14 cellular contexts compared by ENCODE assay signal in the genomic region with DNA sequence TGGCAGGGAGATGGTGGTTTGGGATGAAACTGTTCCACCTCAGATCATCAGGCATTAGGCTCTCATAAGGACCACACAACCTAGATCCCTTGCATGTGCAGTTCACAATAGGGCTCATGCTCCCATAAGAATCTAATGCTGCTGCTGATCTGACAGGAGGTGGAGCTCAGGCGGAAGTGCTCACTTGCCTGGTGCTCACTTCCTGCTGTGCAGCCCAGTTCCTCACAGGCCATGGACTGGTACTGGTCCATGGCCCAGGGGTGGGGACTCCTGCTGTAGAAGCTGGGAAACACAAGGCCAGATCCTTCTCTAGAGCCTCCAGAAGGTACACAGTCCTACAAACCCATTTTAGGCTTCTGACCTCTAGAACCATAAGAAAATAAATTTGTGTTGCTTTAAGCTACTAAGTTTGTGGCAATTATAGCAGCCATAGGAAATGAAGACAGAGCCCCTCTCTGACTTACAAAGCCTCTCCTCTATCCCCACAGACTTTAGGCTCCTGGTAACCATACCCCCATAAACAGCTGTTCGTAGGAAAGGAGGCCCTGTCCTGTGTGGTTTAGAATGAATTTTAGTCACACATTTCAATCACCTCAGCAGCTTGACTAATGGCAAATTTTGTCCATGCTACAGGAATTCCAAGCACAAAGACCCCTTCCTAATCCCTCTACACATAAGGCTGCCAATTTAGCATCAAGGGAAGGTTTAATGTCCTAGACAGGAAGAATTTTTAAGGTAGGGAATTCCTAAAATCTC.
DNase-seq lines count a peak whose midpoint lies in the region; ATAC-seq, FAIRE-seq and TF ChIP-seq lines count a peak whose summit lies in the region.
"Had no signal": no experiment of that assay in that cellular context is flagged by ENCODE, and none has a peak within 500 bp of the region (broad histone marks: within the 10 kb centered on the region; RNA-seq: fewer than 3 reads in every experiment).

No MANE protein-coding gene starts in this region.

- ATAC-seq in left ventricle myocardium superior, result no peak
- ATAC-seq: HCT116 had no signal

- no peaks in the 10 kb centered on the region for H3K9me2 ChIP-seq in Karpas-422 (replicated peaks; ENCODE audit: insufficient read depth, low read length)

- H3K4me3 ChIP-seq in Karpas-422 (ENCODE audit: low read length) (no peak overlapping the region), astrocyte (ENCODE audit: insufficient read depth, low read depth, low read length) (no peak overlapping the region), smooth muscle cell (no peak overlapping the region)
- H3K4me3 ChIP-seq: BLaER1 treated with 17β-estradiol and CSF1 and Interleukin-3, amounts not matched to agents 10 nM and 100 nM had no signal

- peaks cover 20% of the 10 kb centered on the region for H3K4me1 Mint-ChIP-seq in astrocyte (ENCODE audit: low read depth, unreplicated experiment)
- H3K4me1 Mint-ChIP-seq: CD4-positive, CD25-positive, alpha-beta regulatory T cell had no signal

- no peak for TF ChIP-seq CTCF in astrocyte (IDR thresholded peaks at IDR 0.05; ENCODE audit: insufficient read depth, low read depth, low read length)
- TF ChIP-seq CTCF in smooth muscle cell (IDR thresholded peaks at IDR 0.05; ENCODE audit: borderline replicate concordance, insufficient read depth, poor library complexity, severe bottlenecking), result no peak

- H2AFZ ChIP-seq in Karpas-422 (ENCODE audit: low read length) (peak overlapping the region; percentile 67; the same call in 1 of the 2 replicates), astrocyte (ENCODE audit: low read depth, low read length) (no peak overlapping the region), smooth muscle cell (ENCODE audit: low read depth) (no peak overlapping the region)

- H3K9ac ChIP-seq in Karpas-422 (ENCODE audit: low read length) (no peak overlapping the region), astrocyte (ENCODE audit: low read length) (no peak overlapping the region), smooth muscle cell (ENCODE audit: low read depth) (no peak overlapping the region)
- H3K9ac ChIP-seq: BLaER1 treated with 17β-estradiol and CSF1 and Interleukin-3, amounts not matched to agents 10 nM and 100 nM had no signal

- H3K79me2 ChIP-seq in Karpas-422 (ENCODE audit: low read length) (no peaks in the 10 kb centered on the region), astrocyte (ENCODE audit: insufficient read depth, low read length) (no peaks in the 10 kb centered on the region), smooth muscle cell (ENCODE audit: low read depth) (no peaks in the 10 kb centered on the region)

- H3K27me3 ChIP-seq in Karpas-422 (ENCODE audit: low read length), result no peaks in the 10 kb centered on the region
- H3K27me3 ChIP-seq in astrocyte (ENCODE audit: insufficient read depth, low read length), result peaks cover 6% of the 10 kb centered on the region
- no peaks in the 10 kb centered on the region for H3K27me3 ChIP-seq in layer of hippocampus (ENCODE audit: control insufficient read depth, insufficient read depth, low read length)
- H3K27me3 ChIP-seq in smooth muscle cell (ENCODE audit: low read depth), result no peaks in the 10 kb centered on the region
- H3K27me3 ChIP-seq: BLaER1 treated with 17β-estradiol and CSF1 and Interleukin-3, amounts not matched to agents 10 nM and 100 nM had no signal

- no peak overlapping the region for H3K4me3 Mint-ChIP-seq in astrocyte (ENCODE audit: unreplicated experiment)
- H3K4me3 Mint-ChIP-seq: CD4-positive, CD25-positive, alpha-beta regulatory T cell had no signal

- no peaks in the 10 kb centered on the region for H3F3A ChIP-seq in smooth muscle cell (ENCODE audit: low read depth)

- H3K36me3 ChIP-seq in Karpas-422 (ENCODE audit: insufficient read depth, low read length), result no peaks in the 10 kb centered on the region
- no peaks in the 10 kb centered on the region for H3K36me3 ChIP-seq in astrocyte (ENCODE audit: insufficient read depth, low read length)
- no peaks in the 10 kb centered on the region for H3K36me3 ChIP-seq in smooth muscle cell (ENCODE audit: low read depth)
- H3K36me3 ChIP-seq: BLaER1 treated with 17β-estradiol and CSF1 and Interleukin-3, amounts not matched to agents 10 nM and 100 nM had no signal

- DNase-seq in Karpas-422, result peak; percentile 48
- no peak for DNase-seq in astrocyte (ENCODE audit: low read depth)
- no peak for DNase-seq in smooth muscle cell (lab: John Stamatoyannopoulos, UW; ENCODE audit: unreplicated experiment)
- no peak for DNase-seq in NCI-H1694 treated with DMSO at 0.1 percent for 48 hours (lab: John Stamatoyannopoulos, UW)
- DNase-seq in left ventricle myocardium superior, result no peak
- DNase-seq: ACHN; CD4-positive, CD25-positive, alpha-beta regulatory T cell; DMS53; GF-D8 had no signal

- peaks cover 2% of the 10 kb centered on the region for H3K27me3 Mint-ChIP-seq in astrocyte (ENCODE audit: low read depth, unreplicated experiment)
- H3K27me3 Mint-ChIP-seq: CD4-positive, CD25-positive, alpha-beta regulatory T cell had no signal

- intact Hi-C loops in left ventricle myocardium superior (cut with micrococcal nuclease), result no loop called here

- no peaks in the 10 kb centered on the region for H4K20me1 ChIP-seq in Karpas-422 (ENCODE audit: insufficient read depth, low read depth, low read length)
- H4K20me1 ChIP-seq in astrocyte (ENCODE audit: insufficient read depth, low read length), result no peaks in the 10 kb centered on the region
- H4K20me1 ChIP-seq in smooth muscle cell (ENCODE audit: low read depth), result no peaks in the 10 kb centered on the region
- H4K20me1 ChIP-seq: BLaER1 treated with 17β-estradiol and CSF1 and Interleukin-3, amounts not matched to agents 10 nM and 100 nM had no signal

- no peak for FAIRE-seq in astrocyte (lab: Jason Lieb, UNC)
- FAIRE-seq: GM19239 had no signal

- H3K27ac ChIP-seq in Karpas-422 (ENCODE audit: low read length) (no peak overlapping the region), astrocyte (ENCODE audit: low read depth, low read length) (no peak overlapping the region), layer of hippocampus (ENCODE audit: low read depth, low read length) (peak overlapping the region; percentile 49), temporal lobe (ENCODE audit: low read depth, low read length) (peak overlapping the region; percentile 98), smooth muscle cell (ENCODE audit: low read depth) (no peak overlapping the region)
- H3K27ac ChIP-seq: BLaER1 treated with 17β-estradiol and CSF1 and Interleukin-3, amounts not matched to agents 10 nM and 100 nM had no signal

- H3K9me3 ChIP-seq in Karpas-422 (ENCODE audit: low read length) (no peaks in the 10 kb centered on the region), astrocyte (ENCODE audit: insufficient read depth, low read depth, low read length) (no peaks in the 10 kb centered on the region), smooth muscle cell (replicated peaks; ENCODE audit: low read depth) (no peaks in the 10 kb centered on the region)

- H3K4me2 ChIP-seq in Karpas-422 (ENCODE audit: low read depth, low read length, poor library complexity, severe bottlenecking), result no peak overlapping the region
- no peak overlapping the region for H3K4me2 ChIP-seq in astrocyte (ENCODE audit: low read length)
- no peak overlapping the region for H3K4me2 ChIP-seq in smooth muscle cell
- H3K4me2 ChIP-seq: BLaER1 treated with 17β-estradiol and CSF1 and Interleukin-3, amounts not matched to agents 10 nM and 100 nM had no signal

- no peaks in the 10 kb centered on the region for H3K36me3 Mint-ChIP-seq in astrocyte (ENCODE audit: low read depth, unreplicated experiment)
- H3K36me3 Mint-ChIP-seq: CD4-positive, CD25-positive, alpha-beta regulatory T cell had no signal

- H3K4me1 ChIP-seq in Karpas-422 (ENCODE audit: low read length), result no peaks in the 10 kb centered on the region
- no peaks in the 10 kb centered on the region for H3K4me1 ChIP-seq in astrocyte (ENCODE audit: insufficient read depth, low read length)
- H3K4me1 ChIP-seq in smooth muscle cell (ENCODE audit: low read depth), result peaks cover 25% of the 10 kb centered on the region

- H3K27ac Mint-ChIP-seq in astrocyte (ENCODE audit: unreplicated experiment), result peak overlapping the region; percentile 54

- H3K9me3 Mint-ChIP-seq in astrocyte (ENCODE audit: unreplicated experiment), result peaks cover 2% of the 10 kb centered on the region

- WGBS in smooth muscle cell (ENCODE audit: low lambda C conversion rate), result 77% methylated on average over 2 of the region's 2 CpGs

Comparison
In these comparisons a context has a peak if more than half of its experiments do, and no peak if none do; other contexts are left out.
1. H3K27ac ChIP-seq: peak in layer of hippocampus (single experiment) and temporal lobe (single experiment); none in Karpas-422 (single experiment), astrocyte (single experiment) and smooth muscle cell (single experiment).